1 cellular context compared by ENCODE assay signal in the genomic region with DNA sequence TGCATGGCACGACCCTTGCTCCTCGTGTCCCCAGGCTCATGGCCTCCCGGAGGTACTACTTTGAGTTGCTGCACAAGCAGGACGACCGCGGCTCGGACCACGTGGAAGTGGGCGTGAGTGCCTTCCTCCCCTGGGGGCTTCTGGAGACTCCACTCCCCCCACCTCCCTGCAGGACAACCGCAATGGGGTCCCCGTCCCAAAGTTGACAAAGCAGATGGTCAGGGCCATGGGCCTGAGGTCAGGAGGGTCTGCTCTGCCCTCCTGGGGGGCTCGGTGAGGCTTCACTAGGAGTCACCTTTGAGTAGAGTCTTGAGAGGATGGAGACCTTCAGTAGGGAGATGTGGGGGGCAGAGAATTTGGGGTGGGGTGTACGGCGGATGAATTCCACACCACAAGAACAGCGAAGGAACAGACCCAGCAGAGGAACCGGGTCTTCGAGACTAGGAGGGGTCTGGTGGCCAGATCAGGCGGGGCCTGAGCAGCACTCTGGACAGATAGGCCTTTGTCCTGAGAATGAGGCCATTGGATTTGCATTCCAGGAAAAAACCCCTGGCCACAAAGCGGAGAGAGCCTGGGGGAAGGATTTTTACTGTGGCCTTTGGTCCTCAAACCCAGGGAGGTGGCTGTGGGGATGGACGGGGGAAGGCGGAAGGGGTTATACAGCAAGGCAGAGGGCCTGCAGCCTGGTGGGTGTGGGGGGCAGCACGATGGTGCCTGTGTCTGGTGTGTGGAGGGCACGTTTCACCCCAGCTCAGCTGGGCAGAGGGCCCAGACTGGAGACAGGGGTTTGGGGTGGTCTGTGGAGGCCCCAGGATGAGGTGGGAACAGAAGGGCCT.
A peak's percentile ranks its signal among the peaks of the same experiment; 100 is the strongest.
TF ChIP-seq lines count a peak whose summit lies in the region.

No MANE protein-coding gene starts in this region.

TF ChIP-seq in HepG2, 621 proteins besides CTCF, POLR2A, EP300 and RAD21 (continued from another document and continues in another):
- TF ChIP-seq, protein P1, sequence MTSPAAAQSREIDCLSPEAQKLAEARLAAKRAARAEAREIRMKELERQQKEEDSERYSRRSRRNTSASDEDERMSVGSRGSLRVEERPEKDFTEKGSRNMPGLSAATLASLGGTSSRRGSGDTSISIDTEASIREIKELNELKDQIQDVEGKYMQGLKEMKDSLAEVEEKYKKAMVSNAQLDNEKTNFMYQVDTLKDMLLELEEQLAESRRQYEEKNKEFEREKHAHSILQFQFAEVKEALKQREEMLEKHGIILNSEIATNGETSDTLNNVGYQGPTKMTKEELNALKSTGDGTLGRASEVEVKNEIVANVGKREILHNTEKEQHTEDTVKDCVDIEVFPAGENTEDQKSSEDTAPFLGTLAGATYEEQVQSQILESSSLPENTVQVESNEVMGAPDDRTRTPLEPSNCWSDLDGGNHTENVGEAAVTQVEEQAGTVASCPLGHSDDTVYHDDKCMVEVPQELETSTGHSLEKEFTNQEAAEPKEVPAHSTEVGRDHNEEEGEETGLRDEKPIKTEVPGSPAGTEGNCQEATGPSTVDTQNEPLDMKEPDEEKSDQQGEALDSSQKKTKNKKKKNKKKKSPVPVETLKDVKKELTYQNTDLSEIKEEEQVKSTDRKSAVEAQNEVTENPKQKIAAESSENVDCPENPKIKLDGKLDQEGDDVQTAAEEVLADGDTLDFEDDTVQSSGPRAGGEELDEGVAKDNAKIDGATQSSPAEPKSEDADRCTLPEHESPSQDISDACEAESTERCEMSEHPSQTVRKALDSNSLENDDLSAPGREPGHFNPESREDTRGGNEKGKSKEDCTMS (CRISPR knock-in tag; conservative IDR thresholded peaks at IDR 0.05), result no peak
- TF ChIP-seq, protein P2, sequence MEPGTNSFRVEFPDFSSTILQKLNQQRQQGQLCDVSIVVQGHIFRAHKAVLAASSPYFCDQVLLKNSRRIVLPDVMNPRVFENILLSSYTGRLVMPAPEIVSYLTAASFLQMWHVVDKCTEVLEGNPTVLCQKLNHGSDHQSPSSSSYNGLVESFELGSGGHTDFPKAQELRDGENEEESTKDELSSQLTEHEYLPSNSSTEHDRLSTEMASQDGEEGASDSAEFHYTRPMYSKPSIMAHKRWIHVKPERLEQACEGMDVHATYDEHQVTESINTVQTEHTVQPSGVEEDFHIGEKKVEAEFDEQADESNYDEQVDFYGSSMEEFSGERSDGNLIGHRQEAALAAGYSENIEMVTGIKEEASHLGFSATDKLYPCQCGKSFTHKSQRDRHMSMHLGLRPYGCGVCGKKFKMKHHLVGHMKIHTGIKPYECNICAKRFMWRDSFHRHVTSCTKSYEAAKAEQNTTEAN (CRISPR knock-in tag; conservative IDR thresholded peaks at IDR 0.05), result no peak
- no peak for TF ChIP-seq ZHX2 (IDR thresholded peaks at IDR 0.05; ENCODE audit: low read depth)
- no peak for TF ChIP-seq ZHX2 (CRISPR knock-in tag; IDR thresholded peaks at IDR 0.05; ENCODE audit: borderline replicate concordance)
- no peak; the same call in 1 of the 2 replicates for TF ChIP-seq FOXA3 (CRISPR knock-in tag; IDR thresholded peaks at IDR 0.05)
- TF ChIP-seq TFE3 (CRISPR knock-in tag; IDR thresholded peaks at IDR 0.05), result no peak
- no peak for TF ChIP-seq ZNF704 (CRISPR knock-in tag; IDR thresholded peaks at IDR 0.05; ENCODE audit: borderline replicate concordance)
- TF ChIP-seq TMF1 (CRISPR knock-in tag; IDR thresholded peaks at IDR 0.05; ENCODE audit: low read depth), result no peak
- 0 out of 2 replicates have a peak, but pooled peaks have one; percentile 41 for TF ChIP-seq JUND (CRISPR knock-in tag; IDR thresholded peaks at IDR 0.05)
- 0 out of 2 replicates have a peak, but pooled peaks have one; percentile 47 for TF ChIP-seq TERF1 (CRISPR knock-in tag; IDR thresholded peaks at IDR 0.05)
- no peak for TF ChIP-seq ZNF383 (CRISPR knock-in tag; IDR thresholded peaks at IDR 0.05; ENCODE audit: borderline replicate concordance)
- TF ChIP-seq ZNF773 (CRISPR knock-in tag; IDR thresholded peaks at IDR 0.05; ENCODE audit: borderline replicate concordance), result no peak
- TF ChIP-seq CEBPG (CRISPR knock-in tag; IDR thresholded peaks at IDR 0.05), result no peak
- TF ChIP-seq, protein P3, sequence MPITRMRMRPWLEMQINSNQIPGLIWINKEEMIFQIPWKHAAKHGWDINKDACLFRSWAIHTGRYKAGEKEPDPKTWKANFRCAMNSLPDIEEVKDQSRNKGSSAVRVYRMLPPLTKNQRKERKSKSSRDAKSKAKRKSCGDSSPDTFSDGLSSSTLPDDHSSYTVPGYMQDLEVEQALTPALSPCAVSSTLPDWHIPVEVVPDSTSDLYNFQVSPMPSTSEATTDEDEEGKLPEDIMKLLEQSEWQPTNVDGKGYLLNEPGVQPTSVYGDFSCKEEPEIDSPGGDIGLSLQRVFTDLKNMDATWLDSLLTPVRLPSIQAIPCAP (CRISPR knock-in tag; IDR thresholded peaks at IDR 0.05; ENCODE audit: low read depth), result no peak
- TF ChIP-seq FOXK1 (CRISPR knock-in tag; IDR thresholded peaks at IDR 0.05; ENCODE audit: borderline replicate concordance, low read depth), result no peak
- TF ChIP-seq KLF6 (CRISPR knock-in tag; IDR thresholded peaks at IDR 0.05), result no peak
- no peak for TF ChIP-seq HOXA5 (CRISPR knock-in tag; IDR thresholded peaks at IDR 0.05)
- no peak for TF ChIP-seq BRF2 (CRISPR knock-in tag; IDR thresholded peaks at IDR 0.05)
- TF ChIP-seq ZNF563 (CRISPR knock-in tag; IDR thresholded peaks at IDR 0.05), result no peak
- TF ChIP-seq RFX3 (CRISPR knock-in tag; IDR thresholded peaks at IDR 0.05), result no peak
- TF ChIP-seq, protein P4, sequence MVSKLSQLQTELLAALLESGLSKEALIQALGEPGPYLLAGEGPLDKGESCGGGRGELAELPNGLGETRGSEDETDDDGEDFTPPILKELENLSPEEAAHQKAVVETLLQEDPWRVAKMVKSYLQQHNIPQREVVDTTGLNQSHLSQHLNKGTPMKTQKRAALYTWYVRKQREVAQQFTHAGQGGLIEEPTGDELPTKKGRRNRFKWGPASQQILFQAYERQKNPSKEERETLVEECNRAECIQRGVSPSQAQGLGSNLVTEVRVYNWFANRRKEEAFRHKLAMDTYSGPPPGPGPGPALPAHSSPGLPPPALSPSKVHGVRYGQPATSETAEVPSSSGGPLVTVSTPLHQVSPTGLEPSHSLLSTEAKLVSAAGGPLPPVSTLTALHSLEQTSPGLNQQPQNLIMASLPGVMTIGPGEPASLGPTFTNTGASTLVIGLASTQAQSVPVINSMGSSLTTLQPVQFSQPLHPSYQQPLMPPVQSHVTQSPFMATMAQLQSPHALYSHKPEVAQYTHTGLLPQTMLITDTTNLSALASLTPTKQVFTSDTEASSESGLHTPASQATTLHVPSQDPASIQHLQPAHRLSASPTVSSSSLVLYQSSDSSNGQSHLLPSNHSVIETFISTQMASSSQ (IDR thresholded peaks at IDR 0.05; ENCODE audit: low read depth), result no peak
- TF ChIP-seq, protein P4 (CRISPR knock-in tag; IDR thresholded peaks at IDR 0.05; ENCODE audit: borderline replicate concordance), result no peak
- TF ChIP-seq ATF4 (CRISPR knock-in tag; IDR thresholded peaks at IDR 0.05), result no peak
- no peak for TF ChIP-seq ZNF354B (CRISPR knock-in tag; IDR thresholded peaks at IDR 0.05)
- no peak for TF ChIP-seq NPAS2 (CRISPR knock-in tag; IDR thresholded peaks at IDR 0.05; ENCODE audit: borderline replicate concordance)
- TF ChIP-seq AKAP8 (CRISPR knock-in tag; IDR thresholded peaks at IDR 0.05), result no peak
- no peak for TF ChIP-seq MYNN (CRISPR knock-in tag; IDR thresholded peaks at IDR 0.05; ENCODE audit: low read depth)
- TF ChIP-seq ARHGAP35 (CRISPR knock-in tag; IDR thresholded peaks at IDR 0.05; ENCODE audit: borderline replicate concordance), result no peak
